ENCODE assay signal across 15 cellular contexts in the genomic region with DNA sequence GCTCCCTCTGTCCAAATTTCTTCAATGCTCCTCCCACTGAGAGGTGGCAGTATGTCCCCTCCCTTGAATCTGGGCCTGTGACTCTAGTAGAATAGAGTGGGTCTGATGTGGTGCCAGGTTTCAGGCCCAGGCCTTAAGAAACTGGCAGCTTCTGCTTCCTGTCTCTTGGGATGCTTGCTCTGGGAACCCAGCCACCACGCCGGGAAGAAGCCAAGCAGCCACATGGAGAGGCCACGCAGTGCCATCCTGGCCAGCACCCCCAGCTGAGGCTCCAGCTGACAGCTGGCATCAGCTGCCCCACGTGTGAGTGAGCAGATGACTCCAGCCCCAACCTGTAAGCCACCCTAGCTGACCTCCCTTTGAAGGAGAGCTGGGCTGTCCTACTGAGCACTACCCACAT. TPM values are rescaled to one million over a fixed set of nuclear protein-coding genes. Genes with fewer than 3 reads are reported as not detected.
DNase-seq lines count a peak whose midpoint lies in the region; ATAC-seq and TF ChIP-seq lines count a peak whose summit lies in the region.
"Had no signal": no experiment of that assay in that cellular context is flagged by ENCODE, and none has a peak within 500 bp of the region (broad histone marks: within the 10 kb centered on the region; RNA-seq: fewer than 3 reads in every experiment).

No MANE protein-coding gene starts in this region.

- H3K9me3 ChIP-seq in H9 (ENCODE audit: control insufficient read depth, low read depth, low read length), result no peaks in the 10 kb centered on the region
- H3K9me3 ChIP-seq: mucosa of descending colon, Peyer's patch had no signal

- H3K36me3 Mint-ChIP-seq in H9 (ENCODE audit: insufficient read depth in 1 of 3, low read depth in 3 of 3) (peaks cover 0 to 4% (median 2%) of the 10 kb centered on the region in 3 experiments; a peak in 4 of 7 replicates), glutamatergic neuron (ENCODE audit: unreplicated experiment) (peaks cover 11% of the 10 kb centered on the region)

- no peak overlapping the region for H2BK12ac ChIP-seq in H9 (ENCODE audit: insufficient read length, low read depth, low read length)

- ATAC-seq in foreskin keratinocyte (peak; percentile 7), sciatic nerve (peak; percentile 33), GM18858 (IDR thresholded peaks at IDR 0.05; ENCODE audit: unreplicated experiment) (no peak)
- ATAC-seq: esophagus mucosa, mucosa of descending colon had no signal

- H3K4me1 Mint-ChIP-seq in H9, result peaks cover 46 to 65% of the 10 kb centered on the region in 2 experiments
- peaks cover 6% of the 10 kb centered on the region for H3K4me1 Mint-ChIP-seq in glutamatergic neuron (ENCODE audit: low read depth, unreplicated experiment)
- H3K4me1 Mint-ChIP-seq: activated CD4-positive, alpha-beta memory T cell treated with anti-CD3 and anti-CD28 coated beads, Interleukin-2, amount 10 ng/mL, durations not matched to agents 7 days and 5 days had no signal

- H3K4ac ChIP-seq in H9 (ENCODE audit: low read depth, low read length), result no peak overlapping the region

- H3K4me3 Mint-ChIP-seq in H9 (no peak overlapping the region), glutamatergic neuron (ENCODE audit: unreplicated experiment) (no peak overlapping the region)
- H3K4me3 Mint-ChIP-seq: activated CD4-positive, alpha-beta memory T cell treated with anti-CD3 and anti-CD28 coated beads, Interleukin-2, amount 10 ng/mL, durations not matched to agents 7 days and 5 days; CD4-positive, alpha-beta T cell had no signal

- no peak overlapping the region for H3K9ac ChIP-seq in H9 (ENCODE audit: extremely low read depth, insufficient read length, low read length)

- no peak overlapping the region for H4K5ac ChIP-seq in H9 (ENCODE audit: insufficient read length, low read depth, low read length)

- no peak overlapping the region for H3K14ac ChIP-seq in H9 (ENCODE audit: insufficient read depth, low read length)

- no peaks in the 10 kb centered on the region for H3K23me2 ChIP-seq in H9 (ENCODE audit: insufficient read length, low read depth, low read length, poor library complexity, severe bottlenecking)

- H3K27me3 Mint-ChIP-seq in H9 (ENCODE audit: low read depth) (peaks cover 21% of the 10 kb centered on the region), glutamatergic neuron (ENCODE audit: unreplicated experiment) (peaks cover 9% of the 10 kb centered on the region)

- WGBS in H9 (ENCODE audit: extremely low coverage, insufficient read length, low lambda C conversion rate), result no CpG with 5 or more reads among the region's 4 CpGs

- H3K27ac ChIP-seq in foreskin keratinocyte, result no peak overlapping the region
- no peak overlapping the region for H3K27ac ChIP-seq in H9 (ENCODE audit: insufficient read length, low read depth, low read length)
- H3K27ac ChIP-seq: Peyer's patch had no signal

- H3T11ph ChIP-seq in H9 (ENCODE audit: low read length), result no peak overlapping the region

- no peak for TF ChIP-seq CTCF in foreskin keratinocyte (conservative IDR thresholded peaks at IDR 0.05)
- no peak for TF ChIP-seq CTCF in H9 (conservative IDR thresholded peaks at IDR 0.05)
- no peak for TF ChIP-seq CTCF in glutamatergic neuron (IDR thresholded peaks at IDR 0.05; ENCODE audit: partially characterized antibody, unreplicated experiment)

- no peak overlapping the region for H2BK20ac ChIP-seq in H9 (ENCODE audit: low read depth, low read length, poor library complexity, severe bottlenecking)

- intact Hi-C loops in sciatic nerve (cut with DNase I), result no loop called here

- DNase-seq in GM04504 (ENCODE audit: low read depth), result peak; percentile 46
- peak; percentile 86 for DNase-seq in NCI-H69 (lab: John Stamatoyannopoulos, UW)
- no peak for DNase-seq in foreskin keratinocyte
- DNase-seq in sciatic nerve (ENCODE audit: low spot score), result no peak
- no peak for DNase-seq in H9
- DNase-seq in glutamatergic neuron, result no peak
- no peak for DNase-seq in HuH-7.5 (ENCODE audit: low spot score)
- DNase-seq: activated CD4-positive, alpha-beta memory T cell treated with anti-CD3 and anti-CD28 coated beads, Interleukin-2, amount 10 ng/mL, durations not matched to agents 7 days and 5 days; CD4-positive, alpha-beta T cell; KG1; Peyer's patch; T-helper 9 cell had no signal

- H3K79me1 ChIP-seq in H9 (ENCODE audit: insufficient read depth, low read depth, low read length, poor library complexity, severe bottlenecking), result no peaks in the 10 kb centered on the region

- H2BK120ac ChIP-seq in H9 (ENCODE audit: low read depth, low read length, poor library complexity, severe bottlenecking), result no peak overlapping the region

- no peak overlapping the region for H3K4me2 ChIP-seq in H9 (ENCODE audit: insufficient read depth, insufficient read length, low read length)

- H3K27me3 ChIP-seq in foreskin keratinocyte, result no peaks in the 10 kb centered on the region
- no peaks in the 10 kb centered on the region for H3K27me3 ChIP-seq in H9 (ENCODE audit: insufficient read depth, low read length)
- H3K27me3 ChIP-seq: Peyer's patch had no signal

- no peak overlapping the region for H2BK5ac ChIP-seq in H9 (ENCODE audit: insufficient read length, low read length)

- no peak overlapping the region for H2AFZ ChIP-seq in H9 (ENCODE audit: low read length)

- H4K8ac ChIP-seq in H9 (replicated peaks; ENCODE audit: insufficient read length, low read depth, low read length), result no peak overlapping the region

- H3K56ac ChIP-seq in H9 (ENCODE audit: insufficient read length, low read depth, low read length), result no peak overlapping the region

- H4K20me1 ChIP-seq in H9 (ENCODE audit: control insufficient read depth, insufficient read depth, insufficient read length), result no peaks in the 10 kb centered on the region

- H3K9me3 Mint-ChIP-seq in H9 (peaks cover 0 to 8% of the 10 kb centered on the region in 2 experiments; a peak in 3 of 5 replicates), glutamatergic neuron (ENCODE audit: unreplicated experiment) (peaks cover 1% of the 10 kb centered on the region)
- H3K9me3 Mint-ChIP-seq: activated CD4-positive, alpha-beta memory T cell treated with anti-CD3 and anti-CD28 coated beads, Interleukin-2, amount 10 ng/mL, durations not matched to agents 7 days and 5 days; CD4-positive, alpha-beta T cell had no signal

- no peak overlapping the region for H4K91ac ChIP-seq in H9 (ENCODE audit: insufficient read length, low read depth, low read length)

- H3K18ac ChIP-seq in H9 (ENCODE audit: insufficient read length, low read depth, low read length), result no peak overlapping the region

- H3K27ac Mint-ChIP-seq in H9 (no peak overlapping the region), glutamatergic neuron (ENCODE audit: unreplicated experiment) (no peak overlapping the region)
- H3K27ac Mint-ChIP-seq: activated CD4-positive, alpha-beta memory T cell treated with anti-CD3 and anti-CD28 coated beads, Interleukin-2, amount 10 ng/mL, durations not matched to agents 7 days and 5 days; CD4-positive, alpha-beta T cell had no signal

- H3K79me2 ChIP-seq in H9 (ENCODE audit: insufficient read depth, low read length), result no peaks in the 10 kb centered on the region

- H2BK15ac ChIP-seq in H9 (ENCODE audit: low read depth, low read length), result no peak overlapping the region

- no peak overlapping the region for H3K23ac ChIP-seq in H9 (ENCODE audit: insufficient read length, low read depth, low read length)

- H2AK5ac ChIP-seq in H9 (ENCODE audit: insufficient read length, low read length), result no peak overlapping the region

- H3K4me1 ChIP-seq in foreskin keratinocyte, result no peaks in the 10 kb centered on the region
- no peaks in the 10 kb centered on the region; the same call in 1 of the 2 replicates for H3K4me1 ChIP-seq in H9 (ENCODE audit: insufficient read depth, low read length)
- H3K4me1 ChIP-seq: Peyer's patch had no signal

RNA-seq across cellular contexts. Expression of a gene that starts 7.3 kb away (rescaled TPM):
- total RNA-seq in foreskin keratinocyte (62.5 and 72.1 TPM in 2 replicates), sciatic nerve (20.1 TPM), H9 (2021) (46.8 and 51.9 TPM in 2 replicates), glutamatergic neuron (ENCODE audit: unreplicated experiment) (97.2 TPM)
- 56.6 and 61.4 TPM in 2 replicates for polyA plus RNA-seq in foreskin keratinocyte

RNA-seq across cellular contexts. Expression of a gene that starts 9.5 kb away (rescaled TPM):
- total RNA-seq in foreskin keratinocyte (not detected in 2 replicates), sciatic nerve (not detected), H9 (2021) (1.3 and 1.8 TPM in 2 replicates), glutamatergic neuron (ENCODE audit: unreplicated experiment) (not detected)
- polyA plus RNA-seq in foreskin keratinocyte, result not detected in 2 replicates
- total RNA-seq: activated CD4-positive, alpha-beta memory T cell treated with anti-CD3 and anti-CD28 coated beads, Interleukin-2, amount 10 ng/mL, durations not matched to agents 7 days and 5 days; CD4-positive, alpha-beta T cell; esophagus mucosa; mucosa of descending colon; Peyer's patch had no signal

RNA-seq across cellular contexts. Expression of a gene that starts 9.6 kb away (rescaled TPM):
- total RNA-seq in foreskin keratinocyte (0.78 and 1.3 TPM in 2 replicates), sciatic nerve (not detected), H9 (2021) (3.5 and 4.2 TPM in 2 replicates), glutamatergic neuron (ENCODE audit: unreplicated experiment) (3.7 TPM)
- polyA plus RNA-seq in foreskin keratinocyte, result 1.8 and 3.1 TPM in 2 replicates
- total RNA-seq: activated CD4-positive, alpha-beta memory T cell treated with anti-CD3 and anti-CD28 coated beads, Interleukin-2, amount 10 ng/mL, durations not matched to agents 7 days and 5 days; CD4-positive, alpha-beta T cell; esophagus mucosa; Peyer's patch had no signal

RNA-seq across cellular contexts. Expression of a gene that starts 30.0 kb away (rescaled TPM):
- total RNA-seq in foreskin keratinocyte, result 16.9 and 18.3 TPM in 2 replicates
- polyA plus RNA-seq in foreskin keratinocyte, result 11.1 and 11.4 TPM in 2 replicates
- 0.53 TPM for total RNA-seq in sciatic nerve
- total RNA-seq in H9 (2021), result 10.8 and 12.1 TPM in 2 replicates
- total RNA-seq in glutamatergic neuron (ENCODE audit: unreplicated experiment), result 72.3 TPM

Comparison
In these comparisons a context has a peak if more than half of its experiments do, and no peak if none do; other contexts are left out.
1. DNase-seq: peak in GM04504 (single experiment) and NCI-H69 (single experiment); none in foreskin keratinocyte (0 of 2), sciatic nerve (single experiment), H9 (single experiment), glutamatergic neuron (single experiment) and HuH-7.5 (single experiment).